In genomic region chr4:110854021-110854678, GRCh38 we compare ENCODE assay signal across 9 cellular contexts.
DNase-seq lines count a peak whose midpoint lies in the region; ATAC-seq and FAIRE-seq lines count a peak whose summit lies in the region.
"Had no signal": no experiment of that assay in that cellular context is flagged by ENCODE, and none has a peak within 500 bp of the region (broad histone marks: within the 10 kb centered on the region; RNA-seq: fewer than 3 reads in every experiment).

No MANE protein-coding gene starts in this region.

- intact Hi-C loops in Right ventricle myocardium superior (cut with DNase I) = no loop called here

- DNase-seq in GM03348 (ENCODE audit: low spot score) = peak; percentile 70
- DNase-seq in MV-4-11 (lab: John Stamatoyannopoulos, UW) = peak; percentile 58
- peak; percentile 87 for DNase-seq in non-pigmented ciliary epithelial cell (ENCODE audit: low read depth)
- no peak for DNase-seq in stimulated activated effector memory CD8-positive, alpha-beta T cell treated with anti-CD3 and anti-CD28 coated beads, Interleukin-12 subunit alpha, Interleukin-12 subunit beta, amount 100 ng/mL, for 72 hours (ENCODE audit: low spot score in 2 of 2)
- DNase-seq in activated T-cell treated with anti-CD3 and anti-CD28 coated beads, Interleukin-2, amount 50 U/mL, for 4 hours = no peak
- DNase-seq in Right ventricle myocardium superior = no peak
- DNase-seq in activated T-cell treated with anti-CD3 and anti-CD28 coated beads, Interleukin-2, amount 50 U/mL, for 72 hours = no peak
- DNase-seq: GF-D8 had no signal

- FAIRE-seq in colon (lab: Jason Lieb, UNC) = peak; percentile 83

- no peak overlapping the region for H3K27ac Mint-ChIP-seq in stimulated activated effector memory CD8-positive, alpha-beta T cell treated with anti-CD3 and anti-CD28 coated beads, Interleukin-12 subunit alpha, Interleukin-12 subunit beta, amount 100 ng/mL, for 72 hours
- no peak overlapping the region for H3K27ac Mint-ChIP-seq in activated T-cell treated with anti-CD3 and anti-CD28 coated beads, Interleukin-2, amount 50 U/mL, for 72 hours

- no peak for ATAC-seq in stimulated activated effector memory CD8-positive, alpha-beta T cell treated with anti-CD3 and anti-CD28 coated beads, Interleukin-12 subunit alpha, Interleukin-12 subunit beta, amount 100 ng/mL, for 72 hours
- no peak for ATAC-seq in activated T-cell treated with anti-CD3 and anti-CD28 coated beads, Interleukin-2, amount 50 U/mL, for 4 hours
- ATAC-seq in Right ventricle myocardium superior (ENCODE audit: poor library complexity) = no peak
- no peak for ATAC-seq in activated T-cell treated with anti-CD3 and anti-CD28 coated beads, Interleukin-2, amount 50 U/mL, for 72 hours (replicated peaks in 1 of 2)

- no peaks in the 10 kb centered on the region for H3K9me3 Mint-ChIP-seq in stimulated activated effector memory CD8-positive, alpha-beta T cell treated with anti-CD3 and anti-CD28 coated beads, Interleukin-12 subunit alpha, Interleukin-12 subunit beta, amount 100 ng/mL, for 72 hours
- H3K9me3 Mint-ChIP-seq in activated T-cell treated with anti-CD3 and anti-CD28 coated beads, Interleukin-2, amount 50 U/mL, for 4 hours = no peaks in the 10 kb centered on the region
- H3K9me3 Mint-ChIP-seq in activated T-cell treated with anti-CD3 and anti-CD28 coated beads, Interleukin-2, amount 50 U/mL, for 72 hours = no peaks in the 10 kb centered on the region

- H3K4me3 Mint-ChIP-seq in stimulated activated effector memory CD8-positive, alpha-beta T cell treated with anti-CD3 and anti-CD28 coated beads, Interleukin-12 subunit alpha, Interleukin-12 subunit beta, amount 100 ng/mL, for 72 hours = no peak overlapping the region
- H3K4me3 Mint-ChIP-seq in activated T-cell treated with anti-CD3 and anti-CD28 coated beads, Interleukin-2, amount 50 U/mL, for 4 hours = no peak overlapping the region
- no peak overlapping the region for H3K4me3 Mint-ChIP-seq in activated T-cell treated with anti-CD3 and anti-CD28 coated beads, Interleukin-2, amount 50 U/mL, for 72 hours

- H3K36me3 Mint-ChIP-seq in stimulated activated effector memory CD8-positive, alpha-beta T cell treated with anti-CD3 and anti-CD28 coated beads, Interleukin-12 subunit alpha, Interleukin-12 subunit beta, amount 100 ng/mL, for 72 hours = no peaks in the 10 kb centered on the region
- H3K36me3 Mint-ChIP-seq in activated T-cell treated with anti-CD3 and anti-CD28 coated beads, Interleukin-2, amount 50 U/mL, for 4 hours (ENCODE audit: insufficient read depth) = no peaks in the 10 kb centered on the region
- H3K36me3 Mint-ChIP-seq in activated T-cell treated with anti-CD3 and anti-CD28 coated beads, Interleukin-2, amount 50 U/mL, for 72 hours (ENCODE audit: insufficient read depth in 2 of 2) = no peaks in the 10 kb centered on the region

- H3K27me3 Mint-ChIP-seq in activated T-cell treated with anti-CD3 and anti-CD28 coated beads, Interleukin-2, amount 50 U/mL, for 4 hours (ENCODE audit: low read depth) = no peaks in the 10 kb centered on the region
- H3K27me3 Mint-ChIP-seq in activated T-cell treated with anti-CD3 and anti-CD28 coated beads, Interleukin-2, amount 50 U/mL, for 72 hours (ENCODE audit: low read depth) = no peaks in the 10 kb centered on the region

- H3K4me1 Mint-ChIP-seq in stimulated activated effector memory CD8-positive, alpha-beta T cell treated with anti-CD3 and anti-CD28 coated beads, Interleukin-12 subunit alpha, Interleukin-12 subunit beta, amount 100 ng/mL, for 72 hours = no peaks in the 10 kb centered on the region
- no peaks in the 10 kb centered on the region for H3K4me1 Mint-ChIP-seq in activated T-cell treated with anti-CD3 and anti-CD28 coated beads, Interleukin-2, amount 50 U/mL, for 4 hours (ENCODE audit: low read depth)
- no peaks in the 10 kb centered on the region for H3K4me1 Mint-ChIP-seq in activated T-cell treated with anti-CD3 and anti-CD28 coated beads, Interleukin-2, amount 50 U/mL, for 72 hours (ENCODE audit: low read depth)

Comparison
In these comparisons a context has a peak if more than half of its experiments do, and no peak if none do; other contexts are left out.
1. DNase-seq: peak in GM03348 (single experiment), MV-4-11 (single experiment) and non-pigmented ciliary epithelial cell (single experiment); none in stimulated activated effector memory CD8-positive, alpha-beta T cell treated with anti-CD3 and anti-CD28 coated beads, Interleukin-12 subunit alpha, Interleukin-12 subunit beta, amount 100 ng/mL, for 72 hours (0 of 2), activated T-cell treated with anti-CD3 and anti-CD28 coated beads, Interleukin-2, amount 50 U/mL, for 4 hours (single experiment), Right ventricle myocardium superior (single experiment) and activated T-cell treated with anti-CD3 and anti-CD28 coated beads, Interleukin-2, amount 50 U/mL, for 72 hours (0 of 2).